In the genomic region with DNA sequence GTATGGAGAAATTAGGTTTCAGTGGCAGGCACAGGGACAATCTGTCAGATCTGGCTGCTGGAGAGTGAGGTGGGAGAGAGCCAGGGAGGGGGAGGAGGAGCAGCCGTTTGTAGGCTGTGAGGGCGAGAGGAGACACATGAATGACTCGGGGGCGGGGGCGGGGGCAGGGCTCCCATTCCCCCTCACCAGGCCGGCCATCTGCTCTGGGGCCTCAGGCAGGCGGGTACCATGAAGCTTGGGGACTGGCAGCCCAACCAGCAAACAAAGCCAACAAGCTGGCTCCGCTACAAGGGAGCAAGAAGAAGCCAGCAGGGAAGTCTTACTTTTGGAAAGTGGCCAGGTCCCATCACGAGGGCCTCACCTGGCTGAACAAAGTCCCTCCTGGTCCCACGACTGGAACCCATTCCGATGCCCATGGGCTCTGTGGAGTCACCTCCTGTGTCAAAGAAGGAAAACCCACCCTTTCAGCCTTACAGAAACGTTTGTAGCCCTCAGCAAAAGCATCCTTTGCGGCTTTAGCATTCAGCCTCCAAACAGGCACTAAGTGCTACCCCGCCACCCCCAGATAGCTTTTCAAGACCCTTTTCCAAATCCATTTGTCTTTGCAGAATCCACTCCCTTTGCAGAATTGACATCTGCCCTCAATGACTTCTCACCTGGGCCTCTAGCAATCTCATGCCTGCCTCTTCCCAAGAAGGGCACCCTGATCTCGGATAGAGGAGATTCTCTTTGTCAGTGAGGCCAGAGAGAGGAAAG, we compare ENCODE assay signal across 9 cellular contexts. TPM values are rescaled to one million over a fixed set of nuclear protein-coding genes. Genes with fewer than 3 reads are reported as not detected.
DNase-seq lines count a peak whose midpoint lies in the region; ATAC-seq, FAIRE-seq and TF ChIP-seq lines count a peak whose summit lies in the region.
"Had no signal": no experiment of that assay in that cellular context is flagged by ENCODE, and none has a peak within 500 bp of the region (broad histone marks: within the 10 kb centered on the region; RNA-seq: fewer than 3 reads in every experiment).

No MANE protein-coding gene starts in this region.

- no peak for TF ChIP-seq CTCF in HFFc6 (IDR thresholded peaks at IDR 0.05)

- peaks cover 13% of the 10 kb centered on the region for H3K4me1 Mint-ChIP-seq in HFFc6 (ENCODE audit: low read depth)
- peaks cover 3% of the 10 kb centered on the region for H3K4me1 Mint-ChIP-seq in activated CD8-positive, alpha-beta memory T cell treated with anti-CD3 and anti-CD28 coated beads, Interleukin-2, amount 10 ng/mL, durations not matched to agents 7 days and 5 days

- peaks cover 12% of the 10 kb centered on the region for H3K27me3 Mint-ChIP-seq in HFFc6 (ENCODE audit: insufficient read depth)
- peaks cover 18% of the 10 kb centered on the region for H3K27me3 Mint-ChIP-seq in activated CD8-positive, alpha-beta memory T cell treated with anti-CD3 and anti-CD28 coated beads, Interleukin-2, amount 10 ng/mL, durations not matched to agents 7 days and 5 days

- CTCF ChIA-PET in activated CD8-positive, alpha-beta memory T cell treated with anti-CD3 and anti-CD28 coated beads, Interleukin-2, amount 10 ng/mL, durations not matched to agents 7 days and 5 days (lab: Charles Lee) = interaction anchor here (1.0 to 3.4 kb wide), 12 partner anchors 9 to 598 kb away, joined by 3 to 70 read pairs (median 7); no protein-coding TSS in a partner anchor

- ATAC-seq in GM21390 (IDR thresholded peaks at IDR 0.05; ENCODE audit: unreplicated experiment) = no peak
- ATAC-seq in activated CD8-positive, alpha-beta memory T cell treated with anti-CD3 and anti-CD28 coated beads, Interleukin-2, amount 10 ng/mL, durations not matched to agents 7 days and 5 days = no peak

- H3K27ac Mint-ChIP-seq in HFFc6 = peak overlapping the region; percentile 71
- no peak overlapping the region for H3K27ac Mint-ChIP-seq in activated CD8-positive, alpha-beta memory T cell treated with anti-CD3 and anti-CD28 coated beads, Interleukin-2, amount 10 ng/mL, durations not matched to agents 7 days and 5 days

- no peaks in the 10 kb centered on the region for H3K36me3 Mint-ChIP-seq in HFFc6 (ENCODE audit: low read depth)
- no peaks in the 10 kb centered on the region for H3K36me3 Mint-ChIP-seq in activated CD8-positive, alpha-beta memory T cell treated with anti-CD3 and anti-CD28 coated beads, Interleukin-2, amount 10 ng/mL, durations not matched to agents 7 days and 5 days

- no peaks in the 10 kb centered on the region for H3K9me3 Mint-ChIP-seq in HFFc6
- H3K9me3 Mint-ChIP-seq in activated CD8-positive, alpha-beta memory T cell treated with anti-CD3 and anti-CD28 coated beads, Interleukin-2, amount 10 ng/mL, durations not matched to agents 7 days and 5 days (ENCODE audit: low read depth) = no peaks in the 10 kb centered on the region

- FAIRE-seq in urothelium cell line (lab: Jason Lieb, UNC) = no peak

- H3K4me3 Mint-ChIP-seq in HFFc6 = peak overlapping the region; percentile 61; the same call in 1 of the 2 replicates
- H3K4me3 Mint-ChIP-seq in activated CD8-positive, alpha-beta memory T cell treated with anti-CD3 and anti-CD28 coated beads, Interleukin-2, amount 10 ng/mL, durations not matched to agents 7 days and 5 days = no peak overlapping the region

- peak; percentile 97 for DNase-seq in DMS 273 treated with DMSO at 0.1 percent for 48 hours (lab: John Stamatoyannopoulos, UW)
- DNase-seq in HFFc6 = no peak
- peak; percentile 99 for DNase-seq in NCI-H69 (lab: John Stamatoyannopoulos, UW)
- DNase-seq in islet precursor cell = peak; percentile 62
- no peak for DNase-seq in urothelium cell line (ENCODE audit: low spot score)
- no peak for DNase-seq in activated CD8-positive, alpha-beta memory T cell treated with anti-CD3 and anti-CD28 coated beads, Interleukin-2, amount 10 ng/mL, durations not matched to agents 7 days and 5 days
- no peak for DNase-seq in DMS114 treated with DMSO at 0.1 percent for 48 hours (lab: John Stamatoyannopoulos, UW; ENCODE audit: unreplicated experiment)

RNA-seq across cellular contexts. Expression of gene SSTR2, which starts 9.2 kb away (rescaled TPM):
- under 1 TPM in 3 of 6 experiments, not detected in 3; 0.05 to 0.15 (median 0.05) TPM for total RNA-seq in HFFc6 (2021; fragmentation: NEBNext Ultra II Directional; extraction: Animal tissue kit (Norgen Biotek cat#: 25700))
- total RNA-seq in activated CD8-positive, alpha-beta memory T cell treated with anti-CD3 and anti-CD28 coated beads, Interleukin-2, amount 10 ng/mL, durations not matched to agents 7 days and 5 days = under 1 TPM in 1 of 2 experiments, not detected in 1; 0.40 TPM
- total RNA-seq: dermis microvascular lymphatic vessel endothelial cell had no signal

RNA-seq across cellular contexts. Expression of gene COG1, which starts 37.3 kb away (rescaled TPM):
- 10 to 100 TPM; 47.3 to 59.0 (median 55.8) TPM for total RNA-seq in HFFc6 (2021; fragmentation: NEBNext Ultra II Directional; extraction: Animal tissue kit (Norgen Biotek cat#: 25700))
- 10 to 100 TPM; 26.6 to 33.9 TPM for total RNA-seq in activated CD8-positive, alpha-beta memory T cell treated with anti-CD3 and anti-CD28 coated beads, Interleukin-2, amount 10 ng/mL, durations not matched to agents 7 days and 5 days

Comparison
In these comparisons a context has a peak if more than half of its experiments do, and no peak if none do; other contexts are left out.
1. DNase-seq: peak in DMS 273 treated with DMSO at 0.1 percent for 48 hours (single experiment), NCI-H69 (single experiment) and islet precursor cell (single experiment); none in HFFc6 (single experiment), urothelium cell line (single experiment), activated CD8-positive, alpha-beta memory T cell treated with anti-CD3 and anti-CD28 coated beads, Interleukin-2, amount 10 ng/mL, durations not matched to agents 7 days and 5 days (single experiment) and DMS114 treated with DMSO at 0.1 percent for 48 hours (single experiment).